ENCODE assay signal across 1 cellular context in genomic region chr12:43835656-43836454, GRCh38.
TF ChIP-seq lines count a peak whose summit lies in the region.

Gene TMEM117 (plus strand): TSS chr12:43836081.

TF ChIP-seq in HepG2, 621 proteins besides CTCF, POLR2A, EP300 and RAD21 (continued from another document):
- TF ChIP-seq ZNF280B (CRISPR knock-in tag; IDR thresholded peaks at IDR 0.05; ENCODE audit: borderline replicate concordance), result no peak
- TF ChIP-seq MZF1 (CRISPR knock-in tag; IDR thresholded peaks at IDR 0.05; ENCODE audit: borderline replicate concordance), result no peak
- no peak for TF ChIP-seq TRAFD1 (CRISPR knock-in tag; IDR thresholded peaks at IDR 0.05; ENCODE audit: borderline replicate concordance)
- TF ChIP-seq HDAC6 (IDR thresholded peaks at IDR 0.05; ENCODE audit: low read depth, low read length), result no peak
- TF ChIP-seq ZNF749 (CRISPR knock-in tag; IDR thresholded peaks at IDR 0.05; ENCODE audit: borderline replicate concordance), result peak; percentile 74
- no peak for TF ChIP-seq MEIS1 (CRISPR knock-in tag; IDR thresholded peaks at IDR 0.05; ENCODE audit: borderline replicate concordance)
- TF ChIP-seq ZNF512 (CRISPR knock-in tag; IDR thresholded peaks at IDR 0.05), result no peak
- TF ChIP-seq ZNF740 (CRISPR knock-in tag; IDR thresholded peaks at IDR 0.05), result 0 out of 2 replicates have a peak, but pooled peaks have one; percentile 3
- no peak for TF ChIP-seq SCMH1 (CRISPR knock-in tag; IDR thresholded peaks at IDR 0.05; ENCODE audit: borderline replicate concordance)
- no peak for TF ChIP-seq MLX (CRISPR knock-in tag; IDR thresholded peaks at IDR 0.05)
- 0 out of 2 replicates have a peak, but pooled peaks have one; percentile 8 for TF ChIP-seq FOXC1 (CRISPR knock-in tag; IDR thresholded peaks at IDR 0.05; ENCODE audit: borderline replicate concordance)
- TF ChIP-seq ZNF503 (CRISPR knock-in tag; IDR thresholded peaks at IDR 0.05), result no peak
- TF ChIP-seq CHD4 (IDR thresholded peaks at IDR 0.05; ENCODE audit: borderline replicate concordance, low read length), result no peak
- no peak for TF ChIP-seq FOXO1 (CRISPR knock-in tag; IDR thresholded peaks at IDR 0.05)
- TF ChIP-seq PHF8 (CRISPR knock-in tag; IDR thresholded peaks at IDR 0.05), result peak; percentile 76
- TF ChIP-seq SSRP1 (CRISPR knock-in tag; IDR thresholded peaks at IDR 0.05), result no peak
- TF ChIP-seq ZBTB37 (CRISPR knock-in tag; IDR thresholded peaks at IDR 0.05), result no peak
- no peak for TF ChIP-seq SIN3B (IDR thresholded peaks at IDR 0.05; ENCODE audit: low read length)
- TF ChIP-seq NCOA1 (CRISPR knock-in tag; IDR thresholded peaks at IDR 0.05), result no peak
- TF ChIP-seq ERF (CRISPR knock-in tag; IDR thresholded peaks at IDR 0.05), result peak; percentile 33; the same call in 1 of the 2 replicates
- TF ChIP-seq PHF20 (CRISPR knock-in tag; IDR thresholded peaks at IDR 0.05), result no peak
- TF ChIP-seq MXD3 (CRISPR knock-in tag; IDR thresholded peaks at IDR 0.05), result peak; percentile 19; the same call in 1 of the 2 replicates
- TF ChIP-seq TEAD2 (CRISPR knock-in tag; IDR thresholded peaks at IDR 0.05), result 0 out of 2 replicates have a peak, but pooled peaks have one; percentile 71
- TF ChIP-seq PAF1 (CRISPR knock-in tag; IDR thresholded peaks at IDR 0.05), result no peak
- TF ChIP-seq ZNF704 (CRISPR knock-in tag; IDR thresholded peaks at IDR 0.05; ENCODE audit: borderline replicate concordance), result no peak
